In genomic region chr2:121136323-121136722, GRCh38 we compare ENCODE assay signal across 18 cellular contexts.
"Had no signal": no experiment of that assay in that cellular context is flagged by ENCODE, and none has a peak within 500 bp of the region (broad histone marks: within the 10 kb centered on the region; RNA-seq: fewer than 3 reads in every experiment).

No MANE protein-coding gene starts in this region.

- H3K4me3 ChIP-seq: ascending aorta, breast epithelium, gastrocnemius medialis, heart left ventricle, lung, pancreas, sigmoid colon, spleen had no signal

- H3K4me1 Mint-ChIP-seq: activated naive CD8-positive, alpha-beta T cell treated with anti-CD3 and anti-CD28 coated beads, Interleukin-2, amount 50 U/mL, for 24 hours; activated T-helper 17 cell treated with anti-CD3 and anti-CD28 coated beads, Interleukin-2, amount 50 U/mL, for 72 hours; stimulated activated naive CD8-positive, alpha-beta T cell treated with anti-CD3 and anti-CD28 coated beads, Interleukin-15, amount 100 ng/mL, for 72 hours had no signal

- H3K27me3 Mint-ChIP-seq: stimulated activated naive CD8-positive, alpha-beta T cell treated with anti-CD3 and anti-CD28 coated beads, Interleukin-15, amount 100 ng/mL, for 72 hours had no signal

- H3K9me3 Mint-ChIP-seq: activated naive CD8-positive, alpha-beta T cell treated with anti-CD3 and anti-CD28 coated beads, Interleukin-2, amount 50 U/mL, for 24 hours; activated T-helper 17 cell treated with anti-CD3 and anti-CD28 coated beads, Interleukin-2, amount 50 U/mL, for 72 hours; type B pancreatic cell had no signal

- H3K4me3 Mint-ChIP-seq: activated naive CD8-positive, alpha-beta T cell treated with anti-CD3 and anti-CD28 coated beads, Interleukin-2, amount 50 U/mL, for 24 hours; activated T-helper 17 cell treated with anti-CD3 and anti-CD28 coated beads, Interleukin-2, amount 50 U/mL, for 72 hours; effector memory CD8-positive, alpha-beta T cell; naive B cell; stimulated activated naive CD8-positive, alpha-beta T cell treated with anti-CD3 and anti-CD28 coated beads, Interleukin-15, amount 100 ng/mL, for 72 hours; type B pancreatic cell had no signal

- H3K36me3 Mint-ChIP-seq: type B pancreatic cell had no signal

- H3K27ac Mint-ChIP-seq: activated naive CD8-positive, alpha-beta T cell treated with anti-CD3 and anti-CD28 coated beads, Interleukin-2, amount 50 U/mL, for 24 hours; activated T-helper 17 cell treated with anti-CD3 and anti-CD28 coated beads, Interleukin-2, amount 50 U/mL, for 72 hours; effector memory CD8-positive, alpha-beta T cell; type B pancreatic cell had no signal

- DNase-seq: activated CD4-positive, alpha-beta T cell treated with anti-CD3 and anti-CD28 coated beads, Interleukin-2, amount 50 U/mL, for 1 hour; activated naive CD4-positive, alpha-beta T cell treated with Interleukin-2 at 50 U/mL for 16 hours; activated naive CD8-positive, alpha-beta T cell treated with anti-CD3 and anti-CD28 coated beads, Interleukin-2, amount 50 U/mL, for 24 hours; dermis blood vessel endothelial cell; effector memory CD8-positive, alpha-beta T cell; gastrocnemius medialis; heart left ventricle; left cardiac atrium; naive B cell; pancreas; sigmoid colon; spleen; stimulated activated naive CD8-positive, alpha-beta T cell treated with anti-CD3 and anti-CD28 coated beads, Interleukin-15, amount 100 ng/mL, for 72 hours had no signal
